In the genomic region with DNA sequence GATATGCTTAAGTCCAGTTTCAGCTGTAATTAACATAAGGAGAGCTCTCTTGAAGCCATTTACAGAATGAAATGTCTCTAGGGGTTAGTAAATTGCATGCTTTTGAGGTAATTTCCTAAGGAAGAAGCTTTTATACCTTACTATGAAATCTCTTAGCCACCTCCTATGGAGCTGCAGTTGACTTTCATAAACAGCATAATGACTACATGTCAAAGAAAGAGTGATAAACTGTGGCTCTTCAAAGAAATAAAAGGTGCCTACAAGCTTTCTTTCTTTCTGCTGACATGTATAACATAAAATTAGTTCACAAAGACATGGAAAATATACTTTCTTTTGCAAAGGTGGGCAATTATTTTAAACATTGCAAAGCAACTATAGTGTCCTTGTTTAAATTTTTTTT, we compare ENCODE assay signal across 21 cellular contexts.
DNase-seq lines count a peak whose midpoint lies in the region; ATAC-seq and TF ChIP-seq lines count a peak whose summit lies in the region.
"Had no signal": no experiment of that assay in that cellular context is flagged by ENCODE, and none has a peak within 500 bp of the region (broad histone marks: within the 10 kb centered on the region; RNA-seq: fewer than 3 reads in every experiment).

No MANE protein-coding gene starts in this region.

- no peak overlapping the region for H4K5ac ChIP-seq in H9 (ENCODE audit: insufficient read length, low read depth, low read length)

- H3K27me3 Mint-ChIP-seq in H9 (ENCODE audit: low read depth) = peaks cover 1% of the 10 kb centered on the region; the same call in 1 of the 2 replicates
- H3K27me3 Mint-ChIP-seq: CD8-positive, alpha-beta memory T cell had no signal

- CTCF ChIA-PET in A673 (lab: Charles Lee) = no interaction called here
- CTCF ChIA-PET in HEK293T (lab: Yijun Ruan, JAX) = interaction anchor here (0.7 kb wide), 1 partner anchor 222 kb away, joined by 10 read pairs; no protein-coding TSS in a partner anchor

- H3K79me2 ChIP-seq in H9 (ENCODE audit: insufficient read depth, low read length) = no peaks in the 10 kb centered on the region

- H3K27ac Mint-ChIP-seq in H9 = no peak overlapping the region
- H3K27ac Mint-ChIP-seq: CD8-positive, alpha-beta memory T cell had no signal

- no peak overlapping the region for H3K9ac ChIP-seq in H9 (ENCODE audit: extremely low read depth, insufficient read length, low read length)

- POLR2A ChIA-PET in A673 (lab: Charles Lee; ENCODE audit: low non-redundant PET) = interaction anchor here (0.5 kb wide), 1 partner anchor 196 kb away, joined by 5 read pairs; no protein-coding TSS in a partner anchor
- POLR2A ChIA-PET in HEK293T (lab: Yijun Ruan, JAX) = interaction anchor here (0.9 kb wide), 1 partner anchor 164 kb away, joined by 3 read pairs; no protein-coding TSS in a partner anchor

- no peak overlapping the region for H2BK120ac ChIP-seq in H9 (ENCODE audit: low read depth, low read length, poor library complexity, severe bottlenecking)

- H3K14ac ChIP-seq in H9 (ENCODE audit: insufficient read depth, low read length) = no peak overlapping the region

- ATAC-seq in GM18502 (IDR thresholded peaks at IDR 0.05; ENCODE audit: poor library complexity, unreplicated experiment) = no peak
- ATAC-seq: K562 had no signal

- no peak overlapping the region for H3T11ph ChIP-seq in H9 (ENCODE audit: low read length)

- H3K36me3 ChIP-seq in A673 (ENCODE audit: insufficient read depth, low read length, poor library complexity, severe bottlenecking) = no peaks in the 10 kb centered on the region
- H3K36me3 ChIP-seq: Peyer's patch had no signal

- H3K23me2 ChIP-seq in H9 (ENCODE audit: insufficient read length, low read depth, low read length, poor library complexity, severe bottlenecking) = no peaks in the 10 kb centered on the region

- peaks cover 17% of the 10 kb centered on the region for H3K4me1 ChIP-seq in A673 (ENCODE audit: insufficient read depth, low read length, poor library complexity, severe bottlenecking)
- H3K4me1 ChIP-seq in H9 (ENCODE audit: insufficient read depth, low read length) = no peaks in the 10 kb centered on the region; the same call in 1 of the 2 replicates
- H3K4me1 ChIP-seq: Peyer's patch had no signal

- no peak overlapping the region for H2BK5ac ChIP-seq in H9 (ENCODE audit: insufficient read length, low read length)

- no peak overlapping the region for H3K4ac ChIP-seq in H9 (ENCODE audit: low read depth, low read length)

- H3K27ac ChIP-seq in A673 (ENCODE audit: low read depth, low read length, poor library complexity, severe bottlenecking) = no peak overlapping the region
- H3K27ac ChIP-seq in H9 (ENCODE audit: insufficient read length, low read depth, low read length) = no peak overlapping the region
- no peak overlapping the region for H3K27ac ChIP-seq in coronary artery
- H3K27ac ChIP-seq: C4-2B, HL-60, Peyer's patch, SK-N-MC had no signal

- intact Hi-C loops in A673 (cut with micrococcal nuclease; ENCODE audit: unreplicated experiment) = no loop called here

- H4K8ac ChIP-seq in H9 (replicated peaks; ENCODE audit: insufficient read length, low read depth, low read length) = no peak overlapping the region

- no peak overlapping the region for H3K4me2 ChIP-seq in H9 (ENCODE audit: insufficient read depth, insufficient read length, low read length)

- no TSS peak for BruUV-seq in A673 (replicated peaks; lab: Mats Ljungman, UMichigan)

- no peak overlapping the region for H4K91ac ChIP-seq in H9 (ENCODE audit: insufficient read length, low read depth, low read length)

- TF ChIP-seq CTCF in A673 (conservative IDR thresholded peaks at IDR 0.05; ENCODE audit: low read depth, low read length) (no peak), H9 (conservative IDR thresholded peaks at IDR 0.05) (no peak), coronary artery (IDR thresholded peaks at IDR 0.05) (no peak)

- H2BK12ac ChIP-seq in H9 (ENCODE audit: insufficient read length, low read depth, low read length) = no peak overlapping the region

- H3K18ac ChIP-seq in H9 (ENCODE audit: insufficient read length, low read depth, low read length) = no peak overlapping the region

- H3K4me3 Mint-ChIP-seq in H9 = no peak overlapping the region
- H3K4me3 Mint-ChIP-seq: CD8-positive, alpha-beta memory T cell had no signal

- no peak overlapping the region for H3K23ac ChIP-seq in H9 (ENCODE audit: insufficient read length, low read depth, low read length)

- H3K36me3 Mint-ChIP-seq in H9 (ENCODE audit: insufficient read depth in 1 of 3, low read depth in 3 of 3) = no peaks in the 10 kb centered on the region
- H3K36me3 Mint-ChIP-seq: CD8-positive, alpha-beta memory T cell had no signal

- peaks cover 32 to 38% of the 10 kb centered on the region in 2 experiments for H3K4me1 Mint-ChIP-seq in H9
- H3K4me1 Mint-ChIP-seq: CD8-positive, alpha-beta memory T cell had no signal

- peak; percentile 52 for DNase-seq in A673 (ENCODE audit: low spot score)
- no peak for DNase-seq in HEK293T (ENCODE audit: extremely low spot score)
- DNase-seq in NCI-H2081 (lab: John Stamatoyannopoulos, UW) = peak; percentile 41 to 76
- DNase-seq in NCI-H69 (lab: John Stamatoyannopoulos, UW) = peak; percentile 98
- no peak for DNase-seq in Kasumi-1 (lab: John Stamatoyannopoulos, UW)
- no peak for DNase-seq in H9
- DNase-seq in coronary artery (ENCODE audit: low spot score) = no peak
- DNase-seq: CD8-positive, alpha-beta memory T cell; GF-D8; MM.1S; NCI-H1048; NCI-H1930; NCI-H774; Peyer's patch; SW 1271; T-helper 2 cell had no signal

- H3K9me3 ChIP-seq in A673 (ENCODE audit: low read depth, low read length, poor library complexity, severe bottlenecking) = no peaks in the 10 kb centered on the region
- H3K9me3 ChIP-seq in H9 (ENCODE audit: control insufficient read depth, low read depth, low read length) = no peaks in the 10 kb centered on the region
- H3K9me3 ChIP-seq: Peyer's patch had no signal

- no peak overlapping the region for H2BK15ac ChIP-seq in H9 (ENCODE audit: low read depth, low read length)

- H2AFZ ChIP-seq in H9 (ENCODE audit: low read length) = no peak overlapping the region

- no peaks in the 10 kb centered on the region for H3K79me1 ChIP-seq in H9 (ENCODE audit: insufficient read depth, low read depth, low read length, poor library complexity, severe bottlenecking)

- H2BK20ac ChIP-seq in H9 (ENCODE audit: low read depth, low read length, poor library complexity, severe bottlenecking) = no peak overlapping the region

- no peak overlapping the region for H2AK5ac ChIP-seq in H9 (ENCODE audit: insufficient read length, low read length)

- no peak overlapping the region for H3K56ac ChIP-seq in H9 (ENCODE audit: insufficient read length, low read depth, low read length)

- H3K27me3 ChIP-seq in A673 (replicated peaks; ENCODE audit: insufficient read depth, low read depth, low read length, poor library complexity) (no peaks in the 10 kb centered on the region), H9 (ENCODE audit: insufficient read depth, low read length) (no peaks in the 10 kb centered on the region)
- H3K27me3 ChIP-seq: Peyer's patch had no signal

- no peaks in the 10 kb centered on the region for H3K9me3 Mint-ChIP-seq in H9
- H3K9me3 Mint-ChIP-seq: CD8-positive, alpha-beta memory T cell had no signal

- no peaks in the 10 kb centered on the region for H4K20me1 ChIP-seq in H9 (ENCODE audit: control insufficient read depth, insufficient read depth, insufficient read length)

- H3K4me3 ChIP-seq in A673 (ENCODE audit: low read depth, low read length, poor library complexity, severe bottlenecking) (no peak overlapping the region), coronary artery (no peak overlapping the region)
- H3K4me3 ChIP-seq: K562, Peyer's patch, SK-N-MC had no signal

TF ChIP-seq in HEK293T, 16 proteins besides CTCF, POLR2A, EP300 and RAD21:
- no peak for TF ChIP-seq LEF1 (IDR thresholded peaks at IDR 0.05; ENCODE audit: borderline replicate concordance)
- peak; percentile 85 for TF ChIP-seq CTBP1 (IDR thresholded peaks at IDR 0.05; ENCODE audit: borderline replicate concordance)
- TF ChIP-seq ARNT (IDR thresholded peaks at IDR 0.05) = peak; percentile 57; the same call in 1 of the 2 replicates
- TF ChIP-seq, protein P1, sequence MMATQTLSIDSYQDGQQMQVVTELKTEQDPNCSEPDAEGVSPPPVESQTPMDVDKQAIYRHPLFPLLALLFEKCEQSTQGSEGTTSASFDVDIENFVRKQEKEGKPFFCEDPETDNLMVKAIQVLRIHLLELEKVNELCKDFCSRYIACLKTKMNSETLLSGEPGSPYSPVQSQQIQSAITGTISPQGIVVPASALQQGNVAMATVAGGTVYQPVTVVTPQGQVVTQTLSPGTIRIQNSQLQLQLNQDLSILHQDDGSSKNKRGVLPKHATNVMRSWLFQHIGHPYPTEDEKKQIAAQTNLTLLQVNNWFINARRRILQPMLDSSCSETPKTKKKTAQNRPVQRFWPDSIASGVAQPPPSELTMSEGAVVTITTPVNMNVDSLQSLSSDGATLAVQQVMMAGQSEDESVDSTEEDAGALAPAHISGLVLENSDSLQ (IDR thresholded peaks at IDR 0.05) = peak; percentile 84

Comparison
In these comparisons a context has a peak if more than half of its experiments do, and no peak if none do; other contexts are left out.
1. DNase-seq: peak in A673 (single experiment), NCI-H2081 (2 of 2) and NCI-H69 (single experiment); none in HEK293T (single experiment), Kasumi-1 (0 of 2), H9 (single experiment) and coronary artery (single experiment).